ENCODE assay signal across 26 cellular contexts in the genomic region with DNA sequence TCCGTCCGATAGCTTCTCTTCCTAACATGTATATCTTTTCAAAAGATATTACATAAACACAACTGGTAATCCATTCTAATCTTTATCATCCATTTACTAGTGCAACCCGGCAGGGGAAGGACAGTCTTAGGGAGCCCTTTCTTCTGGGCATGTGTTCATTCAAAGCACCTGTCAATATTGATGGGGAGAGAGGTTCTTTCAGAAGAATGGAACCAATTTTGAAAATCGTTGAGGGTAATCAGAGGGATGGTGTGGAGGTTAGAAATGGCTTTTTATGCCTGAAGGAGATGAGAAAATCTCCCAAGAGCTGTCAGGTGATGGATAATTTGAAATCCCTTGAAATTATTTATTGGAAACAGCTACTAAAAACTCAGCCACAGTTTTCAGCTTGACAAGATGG.
"Had no signal": no experiment of that assay in that cellular context is flagged by ENCODE, and none has a peak within 500 bp of the region (broad histone marks: within the 10 kb centered on the region; RNA-seq: fewer than 3 reads in every experiment).

No MANE protein-coding gene starts in this region.

- H3K9me3 Mint-ChIP-seq: nephron; stimulated activated memory B cell treated with anti-CD40 and anti-IgM and Interleukin-4, amounts not matched to agents 10 μg/mL and 1 μg/mL and 100 μg/mL, for 72 hours had no signal

- H3K36me3 Mint-ChIP-seq: natural killer cell; neural progenitor cell; stimulated activated memory B cell treated with anti-CD40 and anti-IgM and Interleukin-4, amounts not matched to agents 10 μg/mL and 1 μg/mL and 100 μg/mL, for 72 hours had no signal

- H3K4me1 Mint-ChIP-seq: naive thymus-derived CD4-positive, alpha-beta T cell; natural killer cell; nephron; neural progenitor cell; stimulated activated memory B cell treated with anti-CD40 and anti-IgM and Interleukin-4, amounts not matched to agents 10 μg/mL and 1 μg/mL and 100 μg/mL, for 72 hours; stimulated activated naive CD8-positive, alpha-beta T cell treated with anti-CD3 and anti-CD28 coated beads, Interleukin-15, amount 100 ng/mL, for 72 hours had no signal

- ATAC-seq: naive thymus-derived CD4-positive, alpha-beta T cell; natural killer cell; psoas muscle; right cardiac atrium; sciatic nerve; stimulated activated memory B cell treated with anti-CD40 and anti-IgM and Interleukin-4, amounts not matched to agents 10 μg/mL and 1 μg/mL and 100 μg/mL, for 72 hours; stimulated activated naive CD8-positive, alpha-beta T cell treated with anti-CD3 and anti-CD28 coated beads, Interleukin-15, amount 100 ng/mL, for 72 hours; stimulated activated naive CD8-positive, alpha-beta T cell treated with anti-CD3 and anti-CD28 coated beads, Interleukin-15, Interleukin-2, amounts not matched to agents 100 U/mL and 50 U/mL, for 24 hours had no signal

- H3K4me3 Mint-ChIP-seq: naive thymus-derived CD4-positive, alpha-beta T cell; natural killer cell; nephron; neural progenitor cell; stimulated activated memory B cell treated with anti-CD40 and anti-IgM and Interleukin-4, amounts not matched to agents 10 μg/mL and 1 μg/mL and 100 μg/mL, for 72 hours; stimulated activated naive CD8-positive, alpha-beta T cell treated with anti-CD3 and anti-CD28 coated beads, Interleukin-15, amount 100 ng/mL, for 72 hours had no signal

- DNase-seq: naive thymus-derived CD4-positive, alpha-beta T cell; natural killer cell; occipital lobe; ovary; posterior cingulate gyrus; psoas muscle; right cardiac atrium; spleen; stimulated activated CD4-positive, alpha-beta T cell treated with anti-CD3 and anti-CD28 coated beads, Interleukin-12 subunit alpha, Interleukin-12 subunit beta, amount 100 ng/mL, for 4 hours; stimulated activated CD4-positive, alpha-beta T cell treated with anti-CD3 and anti-CD28 coated beads, Interleukin-1b, Interleukin-23, amount 100 ng/mL, for 48 hours; stimulated activated CD4-positive, alpha-beta T cell treated with anti-CD3 and anti-CD28 coated beads, Interleukin-4, amount 100 ng/mL, for 1 hour; stimulated activated CD4-positive, alpha-beta T cell treated with anti-CD3 and anti-CD28 coated beads, Interleukin-4, amount 100 ng/mL, for 4 hours; stimulated activated CD8-positive, alpha-beta memory T cell treated with anti-CD3 and anti-CD28 coated beads, Interleukin-4, amount 100 ng/mL, for 48 hours; stimulated activated naive CD4-positive, alpha-beta T cell; stimulated activated naive CD8-positive, alpha-beta T cell treated with anti-CD3 and anti-CD28 coated beads, Interleukin-15, amount 100 ng/mL, for 72 hours; stimulated activated naive CD8-positive, alpha-beta T cell treated with anti-CD3 and anti-CD28 coated beads, Interleukin-15, Interleukin-2, amounts not matched to agents 100 U/mL and 50 U/mL, for 24 hours; substantia nigra; testis; tibial artery; transverse colon; upper lobe of left lung had no signal

- H3K27ac Mint-ChIP-seq: naive thymus-derived CD4-positive, alpha-beta T cell; natural killer cell; nephron; neural progenitor cell; progenitor cell of endocrine pancreas; stimulated activated memory B cell treated with anti-CD40 and anti-IgM and Interleukin-4, amounts not matched to agents 10 μg/mL and 1 μg/mL and 100 μg/mL, for 72 hours; stimulated activated naive CD8-positive, alpha-beta T cell treated with anti-CD3 and anti-CD28 coated beads, Interleukin-15, amount 100 ng/mL, for 72 hours had no signal

- H3K27me3 Mint-ChIP-seq: progenitor cell of endocrine pancreas; stimulated activated naive CD8-positive, alpha-beta T cell treated with anti-CD3 and anti-CD28 coated beads, Interleukin-15, amount 100 ng/mL, for 72 hours had no signal
